9 cellular contexts compared by ENCODE assay signal in genomic region chr6:99612551-99613397, GRCh38. TPM values are rescaled to one million over a fixed set of nuclear protein-coding genes. Genes with fewer than 3 reads are reported as not detected.
A peak's percentile ranks its signal among the peaks of the same experiment; 100 is the strongest.
DNase-seq lines count a peak whose midpoint lies in the region; ATAC-seq and TF ChIP-seq lines count a peak whose summit lies in the region.
"Had no signal": no experiment of that assay in that cellular context is flagged by ENCODE, and none has a peak within 500 bp of the region (broad histone marks: within the 10 kb centered on the region; RNA-seq: fewer than 3 reads in every experiment).

No MANE protein-coding gene starts in this region.

- peak overlapping the region; percentile 83 for H2AFZ ChIP-seq in hepatocyte

- H3K9me2 ChIP-seq in hepatocyte (replicated peaks; ENCODE audit: insufficient read depth), result no peaks in the 10 kb centered on the region

- H3K4me1 ChIP-seq in hepatocyte (ENCODE audit: insufficient read depth), result peaks cover 16% of the 10 kb centered on the region
- H3K4me1 ChIP-seq in thymus (ENCODE audit: control insufficient read depth, insufficient read depth, low read length), result peaks cover 10% of the 10 kb centered on the region

- peaks cover 24% of the 10 kb centered on the region for H3K4me1 Mint-ChIP-seq in activated naive CD4-positive, alpha-beta T cell treated with anti-CD3 and anti-CD28 coated beads, Interleukin-2, amount 10 ng/mL, durations not matched to agents 7 days and 5 days

- H3K4me2 ChIP-seq in hepatocyte, result peak overlapping the region; percentile 96

- CTCF ChIA-PET in activated naive CD4-positive, alpha-beta T cell treated with anti-CD3 and anti-CD28 coated beads, Interleukin-2, amount 10 ng/mL, durations not matched to agents 7 days and 5 days (lab: Charles Lee), result interaction anchor here (1.4 to 1.9 kb wide), 2 partner anchors 24 to 44 kb away, joined by 4 to 6 read pairs; partner anchors contain the start of gene CCNC

- no peaks in the 10 kb centered on the region for H3K9me3 Mint-ChIP-seq in activated naive CD4-positive, alpha-beta T cell treated with anti-CD3 and anti-CD28 coated beads, Interleukin-2, amount 10 ng/mL, durations not matched to agents 7 days and 5 days

- H4K20me1 ChIP-seq in hepatocyte (ENCODE audit: insufficient read depth, poor library complexity, severe bottlenecking), result no peaks in the 10 kb centered on the region

- H3K36me3 ChIP-seq in hepatocyte (replicated peaks; ENCODE audit: insufficient read depth, low read depth) (no peaks in the 10 kb centered on the region), thymus (ENCODE audit: control insufficient read depth, insufficient read depth) (no peaks in the 10 kb centered on the region)

- peaks cover 92% of the 10 kb centered on the region for H3K27me3 Mint-ChIP-seq in activated naive CD4-positive, alpha-beta T cell treated with anti-CD3 and anti-CD28 coated beads, Interleukin-2, amount 10 ng/mL, durations not matched to agents 7 days and 5 days

- DNase-seq in activated naive CD4-positive, alpha-beta T cell treated with anti-CD3 and anti-CD28 coated beads, Interleukin-2, amount 10 ng/mL, durations not matched to agents 7 days and 5 days, result no peak
- no peak for DNase-seq in activated naive CD4-positive, alpha-beta T cell treated with Interleukin-2 at 50 U/mL for 16 hours
- peak; percentile 18 to 68 for DNase-seq in NCI-H1930 (lab: John Stamatoyannopoulos, UW)
- DNase-seq in hepatocyte (ENCODE audit: low spot score), result no peak
- DNase-seq in activated effector memory CD4-positive, alpha-beta T cell treated with anti-CD3 and anti-CD28 coated beads, Interleukin-2, amount 50 U/mL, for 16 hours, result no peak
- DNase-seq in ecto neural progenitor cell (ENCODE audit: low spot score), result no peak

- H3K27ac Mint-ChIP-seq in activated naive CD4-positive, alpha-beta T cell treated with anti-CD3 and anti-CD28 coated beads, Interleukin-2, amount 10 ng/mL, durations not matched to agents 7 days and 5 days, result peak overlapping the region; percentile 33

- ATAC-seq in GM18861 (IDR thresholded peaks at IDR 0.05; ENCODE audit: unreplicated experiment), result no peak

- TF ChIP-seq CTCF in hepatocyte (IDR thresholded peaks at IDR 0.05; ENCODE audit: poor library complexity), result no peak

- H3K36me3 Mint-ChIP-seq in activated naive CD4-positive, alpha-beta T cell treated with anti-CD3 and anti-CD28 coated beads, Interleukin-2, amount 10 ng/mL, durations not matched to agents 7 days and 5 days, result peaks cover 6% of the 10 kb centered on the region

- peaks cover 99% of the 10 kb centered on the region for H3K27me3 ChIP-seq in hepatocyte
- H3K27me3 ChIP-seq in thymus (ENCODE audit: control insufficient read depth, insufficient read depth), result peaks cover 70% of the 10 kb centered on the region

- 6% methylated on average over 50 of the region's 55 CpGs for WGBS in hepatocyte (ENCODE audit: low lambda C conversion rate, missing lambda C conversion rate)
- 9% methylated on average over 55 of the region's 55 CpGs for WGBS in thymus

- no peak overlapping the region for H3K4me3 Mint-ChIP-seq in activated naive CD4-positive, alpha-beta T cell treated with anti-CD3 and anti-CD28 coated beads, Interleukin-2, amount 10 ng/mL, durations not matched to agents 7 days and 5 days

- no peaks in the 10 kb centered on the region for H3K79me2 ChIP-seq in hepatocyte

- no peaks in the 10 kb centered on the region for H3K9me3 ChIP-seq in hepatocyte (ENCODE audit: low read depth)
- peaks cover 4% of the 10 kb centered on the region for H3K9me3 ChIP-seq in thymus (ENCODE audit: control insufficient read depth)

- peak overlapping the region; percentile 45 for H3K4me3 ChIP-seq in hepatocyte
- peak overlapping the region; percentile 54 for H3K4me3 ChIP-seq in thymus (ENCODE audit: low read length)

- H3K27ac ChIP-seq in hepatocyte, result no peak overlapping the region
- H3K27ac ChIP-seq in thymus (ENCODE audit: low read depth), result no peak overlapping the region

RNA-seq across cellular contexts. Expression of gene PRDM13, which starts 6.1 kb away (rescaled TPM):
- total RNA-seq in hepatocyte, result not detected in 2 replicates
- polyA plus RNA-seq in hepatocyte (not detected in 2 replicates), thymus (under 0.01 TPM)
- total RNA-seq: pulmonary artery endothelial cell had no signal

RNA-seq across cellular contexts. Expression of gene CCNC, which starts 44.3 kb away (rescaled TPM):
- total RNA-seq in hepatocyte, result 98.8 and 102 TPM in 2 replicates
- polyA plus RNA-seq in hepatocyte (57.1 and 59.5 TPM in 2 replicates), thymus (61.2 TPM)

Comparison
In these comparisons a context has a peak if more than half of its experiments do, and no peak if none do; other contexts are left out.
1. DNase-seq: peak in NCI-H1930 (2 of 2); none in activated naive CD4-positive, alpha-beta T cell treated with anti-CD3 and anti-CD28 coated beads, Interleukin-2, amount 10 ng/mL, durations not matched to agents 7 days and 5 days (single experiment), activated naive CD4-positive, alpha-beta T cell treated with Interleukin-2 at 50 U/mL for 16 hours (single experiment), hepatocyte (single experiment), activated effector memory CD4-positive, alpha-beta T cell treated with anti-CD3 and anti-CD28 coated beads, Interleukin-2, amount 50 U/mL, for 16 hours (single experiment) and ecto neural progenitor cell (single experiment).